ENCODE assay signal across 1 cellular context in genomic region chr12:75444444-75445136, GRCh38.
TF ChIP-seq lines count a peak whose summit lies in the region.

No MANE protein-coding gene starts in this region.

TF ChIP-seq in HepG2, 621 proteins besides CTCF, POLR2A, EP300 and RAD21 (continued from another document and continues in another):
- 0 out of 2 replicates have a peak, but pooled peaks have one; percentile 48 for TF ChIP-seq FOXK1 (CRISPR knock-in tag; IDR thresholded peaks at IDR 0.05; ENCODE audit: borderline replicate concordance, low read depth)
- TF ChIP-seq ZNF704 (CRISPR knock-in tag; IDR thresholded peaks at IDR 0.05; ENCODE audit: borderline replicate concordance), result no peak
- TF ChIP-seq POLR2AphosphoS5 (IDR thresholded peaks at IDR 0.05; ENCODE audit: low read depth, low read length), result no peak
- peak; percentile 56; the same call in 1 of the 2 replicates for TF ChIP-seq KAT7 (CRISPR knock-in tag; IDR thresholded peaks at IDR 0.05; ENCODE audit: borderline replicate concordance)
- no peak for TF ChIP-seq SIN3A (IDR thresholded peaks at IDR 0.05; ENCODE audit: borderline replicate concordance, low read depth, low read length)
- no peak for TF ChIP-seq HNF4G (IDR thresholded peaks at IDR 0.05; ENCODE audit: borderline replicate concordance, low read depth, low read length)
- no peak for TF ChIP-seq HNF4G (CRISPR knock-in tag; IDR thresholded peaks at IDR 0.05; ENCODE audit: borderline replicate concordance, low read depth)
- no peak for TF ChIP-seq ZNF562 (CRISPR knock-in tag; IDR thresholded peaks at IDR 0.05; ENCODE audit: borderline replicate concordance)
- TF ChIP-seq ISL2 (CRISPR knock-in tag; IDR thresholded peaks at IDR 0.05), result 0 out of 2 replicates have a peak, but pooled peaks have one; percentile 12
- TF ChIP-seq GZF1 (CRISPR knock-in tag; IDR thresholded peaks at IDR 0.05), result no peak
- no peak for TF ChIP-seq ZBTB10 (CRISPR knock-in tag; IDR thresholded peaks at IDR 0.05; ENCODE audit: borderline replicate concordance)
- TF ChIP-seq EZH2 (conservative IDR thresholded peaks at IDR 0.05; ENCODE audit: low read depth, low read length), result no peak
- TF ChIP-seq U2AF2 (IDR thresholded peaks at IDR 0.05; ENCODE audit: low read depth, low read length), result no peak
- no peak for TF ChIP-seq ZKSCAN5 (CRISPR knock-in tag; IDR thresholded peaks at IDR 0.05)
- TF ChIP-seq ZNF709 (CRISPR knock-in tag; IDR thresholded peaks at IDR 0.05), result no peak
- no peak for TF ChIP-seq MTA1 (CRISPR knock-in tag; IDR thresholded peaks at IDR 0.05; ENCODE audit: borderline replicate concordance)
- no peak for TF ChIP-seq ZBTB3 (CRISPR knock-in tag; IDR thresholded peaks at IDR 0.05; ENCODE audit: borderline replicate concordance, low read depth)
- TF ChIP-seq ZSCAN31 (CRISPR knock-in tag; IDR thresholded peaks at IDR 0.05; ENCODE audit: low read depth), result no peak
- TF ChIP-seq ZNF598 (CRISPR knock-in tag; IDR thresholded peaks at IDR 0.05; ENCODE audit: borderline replicate concordance), result no peak
- TF ChIP-seq ZNF292 (CRISPR knock-in tag; IDR thresholded peaks at IDR 0.05; ENCODE audit: borderline replicate concordance, low read depth), result peak; percentile 76; the same call in 1 of the 2 replicates
- no peak for TF ChIP-seq ZNF746 (CRISPR knock-in tag; IDR thresholded peaks at IDR 0.05)
- TF ChIP-seq CREB1 (IDR thresholded peaks at IDR 0.05), result no peak
- TF ChIP-seq CREB1 (CRISPR knock-in tag; IDR thresholded peaks at IDR 0.05), result no peak
- no peak for TF ChIP-seq UBTF (CRISPR knock-in tag; IDR thresholded peaks at IDR 0.05)
- TF ChIP-seq ARID3A (IDR thresholded peaks at IDR 0.05; ENCODE audit: low read depth, low read length), result no peak
- TF ChIP-seq PRDM4 (CRISPR knock-in tag; IDR thresholded peaks at IDR 0.05; ENCODE audit: borderline replicate concordance), result no peak
- TF ChIP-seq ZHX2 (IDR thresholded peaks at IDR 0.05; ENCODE audit: low read depth), result no peak
- TF ChIP-seq ZHX2 (CRISPR knock-in tag; IDR thresholded peaks at IDR 0.05; ENCODE audit: borderline replicate concordance), result no peak
- 0 out of 2 replicates have a peak, but pooled peaks have one; percentile 27 for TF ChIP-seq DRAP1 (CRISPR knock-in tag; IDR thresholded peaks at IDR 0.05)
- no peak for TF ChIP-seq THAP9 (CRISPR knock-in tag; IDR thresholded peaks at IDR 0.05; ENCODE audit: borderline replicate concordance)
- TF ChIP-seq ZNF839 (CRISPR knock-in tag; IDR thresholded peaks at IDR 0.05; ENCODE audit: borderline replicate concordance), result no peak
- TF ChIP-seq ISX (CRISPR knock-in tag; conservative IDR thresholded peaks at IDR 0.05), result no peak
- no peak for TF ChIP-seq ARNT2 (CRISPR knock-in tag; IDR thresholded peaks at IDR 0.05; ENCODE audit: low read depth)
- TF ChIP-seq MAFF (IDR thresholded peaks at IDR 0.05; ENCODE audit: low read depth, low read length), result no peak
- no peak for TF ChIP-seq ATF4 (CRISPR knock-in tag; IDR thresholded peaks at IDR 0.05)
- TF ChIP-seq ZNF160 (CRISPR knock-in tag; IDR thresholded peaks at IDR 0.05), result no peak
- no peak for TF ChIP-seq ZNF790 (CRISPR knock-in tag; IDR thresholded peaks at IDR 0.05; ENCODE audit: borderline replicate concordance)
- TF ChIP-seq ZNF670 (CRISPR knock-in tag; IDR thresholded peaks at IDR 0.05; ENCODE audit: borderline replicate concordance), result no peak
- TF ChIP-seq TBP (CRISPR knock-in tag; IDR thresholded peaks at IDR 0.05), result no peak
